Comparison of ENCODE assay signal across 14 cellular contexts in the genomic region with DNA sequence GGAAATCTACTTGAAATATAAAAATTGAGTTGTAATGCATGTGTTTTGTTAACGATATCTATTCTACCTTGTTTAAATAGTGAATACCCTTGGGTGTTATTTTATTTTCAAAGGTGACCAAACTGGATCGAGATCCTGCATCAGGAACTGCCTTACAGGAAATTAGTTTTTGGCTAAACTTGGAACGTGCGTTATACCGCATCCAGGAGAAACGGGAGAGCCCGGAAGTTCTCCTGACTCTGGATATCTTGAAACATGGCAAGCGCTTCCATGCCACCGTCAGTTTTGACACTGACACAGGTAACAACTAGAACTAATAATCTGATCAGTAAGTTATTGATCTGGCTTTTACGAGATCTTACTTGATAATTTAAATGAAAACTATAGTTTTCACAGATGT. TPM values are rescaled to one million over a fixed set of nuclear protein-coding genes. Genes with fewer than 3 reads are reported as not detected.
DNase-seq lines count a peak whose midpoint lies in the region; ATAC-seq and TF ChIP-seq lines count a peak whose summit lies in the region.
"Had no signal": no experiment of that assay in that cellular context is flagged by ENCODE, and none has a peak within 500 bp of the region (broad histone marks: within the 10 kb centered on the region; RNA-seq: fewer than 3 reads in every experiment).

No MANE protein-coding gene starts in this region.

- H3K27me3 Mint-ChIP-seq in activated T-cell treated with anti-CD3 and anti-CD28 coated beads, Interleukin-2, amount 50 U/mL, for 72 hours (ENCODE audit: low read depth): no peaks in the 10 kb centered on the region
- H3K27me3 Mint-ChIP-seq in brain (no peaks in the 10 kb centered on the region), type B pancreatic cell (no peaks in the 10 kb centered on the region), endodermal cell (ENCODE audit: insufficient read depth) (no peaks in the 10 kb centered on the region)
- H3K27me3 Mint-ChIP-seq: central memory CD8-positive, alpha-beta T cell; T-cell had no signal

- 96% methylated on average over 8 of the region's 10 CpGs for WGBS in mesenchymal stem cell
- WGBS in endodermal cell (ENCODE audit: insufficient coverage in 1 of 2, insufficient read length in 1 of 2), 2 experiments: 96% methylated on average over 7 to 10 of the region's 10 CpGs

- TF ChIP-seq CTCF in brain (conservative IDR thresholded peaks at IDR 0.05) (no peak), type B pancreatic cell (conservative IDR thresholded peaks at IDR 0.05) (no peak), endodermal cell (conservative IDR thresholded peaks at IDR 0.05) (no peak), WERI-Rb-1 (IDR thresholded peaks at IDR 0.05; ENCODE audit: low read depth, low read length) (no peak)

- peaks cover 27 to 83% of the 10 kb centered on the region in 2 experiments for H3K36me3 ChIP-seq in mesenchymal stem cell (ENCODE audit: control insufficient read depth in 1 of 2, insufficient read depth in 2 of 2, low read depth in 1 of 2, low read length in 2 of 2)
- peaks cover 85% of the 10 kb centered on the region for H3K36me3 ChIP-seq in endodermal cell (ENCODE audit: control insufficient read depth, insufficient read depth, low read length)
- peaks cover 86% of the 10 kb centered on the region for H3K36me3 ChIP-seq in WERI-Rb-1

- peak overlapping the region; percentile 92 for H3K27ac ChIP-seq in mesenchymal stem cell (ENCODE audit: low read length, poor library complexity, severe bottlenecking)
- H3K27ac ChIP-seq in endodermal cell (ENCODE audit: low read depth, low read length): no peak overlapping the region
- H3K27ac ChIP-seq in WERI-Rb-1: no peak overlapping the region
- H3K27ac ChIP-seq: testis had no signal

- no peak overlapping the region for H3K18ac ChIP-seq in mesenchymal stem cell (ENCODE audit: low read depth in 1 of 2, low read length in 2 of 2)

- H2BK12ac ChIP-seq in mesenchymal stem cell (ENCODE audit: low read length in 2 of 2): no peak overlapping the region

- H3K23ac ChIP-seq in mesenchymal stem cell (ENCODE audit: low read length in 2 of 2): no peak overlapping the region

- H3K27ac Mint-ChIP-seq in activated T-cell treated with anti-CD3 and anti-CD28 coated beads, Interleukin-2, amount 50 U/mL, for 72 hours: peak overlapping the region; percentile 72
- peak overlapping the region in 3 of 5 experiments; percentile 39 to 93 (median 90) for H3K27ac Mint-ChIP-seq in brain
- peak overlapping the region; percentile 68 for H3K27ac Mint-ChIP-seq in type B pancreatic cell
- no peak overlapping the region for H3K27ac Mint-ChIP-seq in endodermal cell

- H3K79me1 ChIP-seq in mesenchymal stem cell (replicated peaks; ENCODE audit: low read length, poor library complexity, severe bottlenecking): peaks cover 3% of the 10 kb centered on the region

- no peak overlapping the region for H3K4ac ChIP-seq in mesenchymal stem cell (ENCODE audit: low read depth in 1 of 2, low read length in 2 of 2)

- H3K4me2 ChIP-seq in mesenchymal stem cell (ENCODE audit: low read length, poor library complexity, severe bottlenecking): no peak overlapping the region

- no peak overlapping the region for H2AFZ ChIP-seq in mesenchymal stem cell (ENCODE audit: low read depth, low read length)

- H3K4me3 ChIP-seq in mesenchymal stem cell (ENCODE audit: insufficient read depth in 1 of 2, low read depth in 1 of 2, low read length in 2 of 2) (peak overlapping the region in 1 of 2 experiments; percentile 3), endodermal cell (ENCODE audit: low read length) (no peak overlapping the region), WERI-Rb-1 (ENCODE audit: low read depth, low read length) (no peak overlapping the region)
- H3K4me3 ChIP-seq: testis had no signal

- no peak overlapping the region for H2BK15ac ChIP-seq in mesenchymal stem cell (ENCODE audit: low read depth, poor library complexity, severe bottlenecking)

- no peaks in the 10 kb centered on the region for H3K9me3 ChIP-seq in mesenchymal stem cell (ENCODE audit: control insufficient read depth, low read length)
- peaks cover 4% of the 10 kb centered on the region for H3K9me3 ChIP-seq in endodermal cell (ENCODE audit: control insufficient read depth, low read length)
- no peaks in the 10 kb centered on the region for H3K9me3 ChIP-seq in WERI-Rb-1 (ENCODE audit: severe bottlenecking)
- H3K9me3 ChIP-seq: testis had no signal

- H2AK5ac ChIP-seq in mesenchymal stem cell (ENCODE audit: low read length, severe bottlenecking): peak overlapping the region; percentile 95

- no peak for ATAC-seq in activated T-cell treated with anti-CD3 and anti-CD28 coated beads, Interleukin-2, amount 50 U/mL, for 72 hours (replicated peaks in 1 of 2)
- ATAC-seq in left lobe of liver: no peak
- ATAC-seq: T-cell had no signal

- peaks cover 8 to 24% of the 10 kb centered on the region in 2 donors for H3K36me3 Mint-ChIP-seq in activated T-cell treated with anti-CD3 and anti-CD28 coated beads, Interleukin-2, amount 50 U/mL, for 72 hours (ENCODE audit: insufficient read depth in 2 of 2)
- H3K36me3 Mint-ChIP-seq in brain (peaks cover 84% of the 10 kb centered on the region), type B pancreatic cell (peaks cover 37% of the 10 kb centered on the region), endodermal cell (ENCODE audit: low read depth) (peaks cover 78% of the 10 kb centered on the region)

- DNase-seq in activated T-cell treated with anti-CD3 and anti-CD28 coated beads, Interleukin-2, amount 50 U/mL, for 72 hours: no peak
- DNase-seq in activated T-cell treated with anti-CD3 and anti-CD28 coated beads for 4 hours (no peak), mesenchymal stem cell (no peak), type B pancreatic cell (ENCODE audit: extremely low spot score, unreplicated experiment) (no peak), endodermal cell (no peak), left lobe of liver (ENCODE audit: low spot score) (no peak), WERI-Rb-1 (no peak)
- DNase-seq: activated CD4-positive, alpha-beta T cell treated with anti-CD3 and anti-CD28 coated beads for 4 hours; NCI-H1048; NCI-H345; T-cell had no signal

- H3K9me3 Mint-ChIP-seq in activated T-cell treated with anti-CD3 and anti-CD28 coated beads, Interleukin-2, amount 50 U/mL, for 72 hours: no peaks in the 10 kb centered on the region
- H3K9me3 Mint-ChIP-seq in brain (no peaks in the 10 kb centered on the region), type B pancreatic cell (no peaks in the 10 kb centered on the region), endodermal cell (no peaks in the 10 kb centered on the region)
- H3K9me3 Mint-ChIP-seq: central memory CD8-positive, alpha-beta T cell; T-cell had no signal

- H3K4me1 ChIP-seq in mesenchymal stem cell (ENCODE audit: control insufficient read depth, insufficient read depth, low read depth, low read length) (peaks cover 10% of the 10 kb centered on the region), endodermal cell (ENCODE audit: control insufficient read depth, insufficient read depth, low read length) (no peaks in the 10 kb centered on the region)
- H3K4me1 ChIP-seq: testis had no signal

- H3K9ac ChIP-seq in mesenchymal stem cell (ENCODE audit: low read length) (peak overlapping the region; percentile 77), endodermal cell (ENCODE audit: extremely low read depth, low read length, poor library complexity, severe bottlenecking) (no peak overlapping the region)

- no peak overlapping the region for H2BK120ac ChIP-seq in mesenchymal stem cell (ENCODE audit: low read depth, low read length)

- H4K8ac ChIP-seq in mesenchymal stem cell (ENCODE audit: low read length): no peak overlapping the region

- H3K27me3 ChIP-seq in mesenchymal stem cell (ENCODE audit: control insufficient read depth in 1 of 2, insufficient read depth in 1 of 2, low read length in 2 of 2) (no peaks in the 10 kb centered on the region), endodermal cell (ENCODE audit: control insufficient read depth, insufficient read depth, low read length, poor library complexity, severe bottlenecking) (no peaks in the 10 kb centered on the region), WERI-Rb-1 (ENCODE audit: insufficient read depth, low read depth, severe bottlenecking) (no peaks in the 10 kb centered on the region)
- H3K27me3 ChIP-seq: testis had no signal

- H2BK5ac ChIP-seq in mesenchymal stem cell (ENCODE audit: low read depth, low read length, poor library complexity, severe bottlenecking): no peak overlapping the region

- no peak overlapping the region for H3K4me3 Mint-ChIP-seq in activated T-cell treated with anti-CD3 and anti-CD28 coated beads, Interleukin-2, amount 50 U/mL, for 72 hours
- H3K4me3 Mint-ChIP-seq in brain: no peak overlapping the region
- H3K4me3 Mint-ChIP-seq in type B pancreatic cell: no peak overlapping the region
- no peak overlapping the region for H3K4me3 Mint-ChIP-seq in endodermal cell
- H3K4me3 Mint-ChIP-seq: central memory CD8-positive, alpha-beta T cell; T-cell had no signal

- H3K4me1 Mint-ChIP-seq in activated T-cell treated with anti-CD3 and anti-CD28 coated beads, Interleukin-2, amount 50 U/mL, for 72 hours (ENCODE audit: low read depth): peaks cover 12% of the 10 kb centered on the region
- H3K4me1 Mint-ChIP-seq in brain (peaks cover 3% of the 10 kb centered on the region), type B pancreatic cell (ENCODE audit: unreplicated experiment) (no peaks in the 10 kb centered on the region), endodermal cell (no peaks in the 10 kb centered on the region)

- no peak overlapping the region for H3K14ac ChIP-seq in mesenchymal stem cell (ENCODE audit: low read length in 2 of 2)

- no peak overlapping the region for H4K91ac ChIP-seq in mesenchymal stem cell (ENCODE audit: low read length)

RNA-seq across cellular contexts. Expression of a gene that starts 15.9 kb away (rescaled TPM):
- total RNA-seq in activated T-cell treated with anti-CD3 and anti-CD28 coated beads, Interleukin-2, amount 50 U/mL, for 72 hours: 100 to 1,000 TPM; 300 to 335 TPM
- 625 TPM for polyA plus RNA-seq in brain (ENCODE audit: insufficient read depth, low read depth, low replicate concordance)
- 97.7 TPM for polyA plus RNA-seq in mesenchymal stem cell (2013, experiment 1 of 2)
- 90.8 TPM for polyA plus RNA-seq in mesenchymal stem cell (2013, experiment 2 of 2)
- total RNA-seq in type B pancreatic cell (ENCODE audit: low replicate concordance) (413 and 489 TPM in 2 replicates), endodermal cell (100 to 1,000 TPM; 438 to 443 TPM), left lobe of liver (118 TPM)
- polyA plus RNA-seq in endodermal cell (2013, experiment 1 of 2): 270 TPM
- polyA plus RNA-seq in endodermal cell (2013, experiment 2 of 2): 306 TPM
